Comparison of ENCODE assay signal across 1 cellular context in genomic region chr6:20237677-20238460, GRCh38.
TF ChIP-seq lines count a peak whose summit lies in the region.

No MANE protein-coding gene starts in this region.

TF ChIP-seq in WTC11, 78 proteins besides CTCF, POLR2A, EP300 and RAD21 (continued from another document):
- TF ChIP-seq, protein P1, sequence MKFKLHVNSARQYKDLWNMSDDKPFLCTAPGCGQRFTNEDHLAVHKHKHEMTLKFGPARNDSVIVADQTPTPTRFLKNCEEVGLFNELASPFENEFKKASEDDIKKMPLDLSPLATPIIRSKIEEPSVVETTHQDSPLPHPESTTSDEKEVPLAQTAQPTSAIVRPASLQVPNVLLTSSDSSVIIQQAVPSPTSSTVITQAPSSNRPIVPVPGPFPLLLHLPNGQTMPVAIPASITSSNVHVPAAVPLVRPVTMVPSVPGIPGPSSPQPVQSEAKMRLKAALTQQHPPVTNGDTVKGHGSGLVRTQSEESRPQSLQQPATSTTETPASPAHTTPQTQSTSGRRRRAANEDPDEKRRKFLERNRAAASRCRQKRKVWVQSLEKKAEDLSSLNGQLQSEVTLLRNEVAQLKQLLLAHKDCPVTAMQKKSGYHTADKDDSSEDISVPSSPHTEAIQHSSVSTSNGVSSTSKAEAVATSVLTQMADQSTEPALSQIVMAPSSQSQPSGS (CRISPR knock-in tag; IDR thresholded peaks at IDR 0.05; ENCODE audit: borderline replicate concordance, low read depth) = no peak
- TF ChIP-seq CBFB (CRISPR knock-in tag; IDR thresholded peaks at IDR 0.05; ENCODE audit: low read depth) (no peak), TEAD1 (CRISPR knock-in tag; IDR thresholded peaks at IDR 0.05) (no peak), RELA (CRISPR knock-in tag; IDR thresholded peaks at IDR 0.05; ENCODE audit: borderline replicate concordance) (no peak), GRHL2 (CRISPR knock-in tag; IDR thresholded peaks at IDR 0.05; ENCODE audit: insufficient replicate concordance, severe bottlenecking) (no peak), ATF6 (CRISPR knock-in tag; IDR thresholded peaks at IDR 0.05) (no peak), SP1 (CRISPR knock-in tag; conservative IDR thresholded peaks at IDR 0.05) (no peak), ZMAT4 (CRISPR knock-in tag; IDR thresholded peaks at IDR 0.05) (no peak), MLX (CRISPR knock-in tag; IDR thresholded peaks at IDR 0.05) (no peak), ATF1 (CRISPR knock-in tag; IDR thresholded peaks at IDR 0.05) (no peak), NFATC4 (CRISPR knock-in tag; IDR thresholded peaks at IDR 0.05) (no peak), PRDM15 (CRISPR knock-in tag; IDR thresholded peaks at IDR 0.05) (no peak)
- TF ChIP-seq, protein P2, sequence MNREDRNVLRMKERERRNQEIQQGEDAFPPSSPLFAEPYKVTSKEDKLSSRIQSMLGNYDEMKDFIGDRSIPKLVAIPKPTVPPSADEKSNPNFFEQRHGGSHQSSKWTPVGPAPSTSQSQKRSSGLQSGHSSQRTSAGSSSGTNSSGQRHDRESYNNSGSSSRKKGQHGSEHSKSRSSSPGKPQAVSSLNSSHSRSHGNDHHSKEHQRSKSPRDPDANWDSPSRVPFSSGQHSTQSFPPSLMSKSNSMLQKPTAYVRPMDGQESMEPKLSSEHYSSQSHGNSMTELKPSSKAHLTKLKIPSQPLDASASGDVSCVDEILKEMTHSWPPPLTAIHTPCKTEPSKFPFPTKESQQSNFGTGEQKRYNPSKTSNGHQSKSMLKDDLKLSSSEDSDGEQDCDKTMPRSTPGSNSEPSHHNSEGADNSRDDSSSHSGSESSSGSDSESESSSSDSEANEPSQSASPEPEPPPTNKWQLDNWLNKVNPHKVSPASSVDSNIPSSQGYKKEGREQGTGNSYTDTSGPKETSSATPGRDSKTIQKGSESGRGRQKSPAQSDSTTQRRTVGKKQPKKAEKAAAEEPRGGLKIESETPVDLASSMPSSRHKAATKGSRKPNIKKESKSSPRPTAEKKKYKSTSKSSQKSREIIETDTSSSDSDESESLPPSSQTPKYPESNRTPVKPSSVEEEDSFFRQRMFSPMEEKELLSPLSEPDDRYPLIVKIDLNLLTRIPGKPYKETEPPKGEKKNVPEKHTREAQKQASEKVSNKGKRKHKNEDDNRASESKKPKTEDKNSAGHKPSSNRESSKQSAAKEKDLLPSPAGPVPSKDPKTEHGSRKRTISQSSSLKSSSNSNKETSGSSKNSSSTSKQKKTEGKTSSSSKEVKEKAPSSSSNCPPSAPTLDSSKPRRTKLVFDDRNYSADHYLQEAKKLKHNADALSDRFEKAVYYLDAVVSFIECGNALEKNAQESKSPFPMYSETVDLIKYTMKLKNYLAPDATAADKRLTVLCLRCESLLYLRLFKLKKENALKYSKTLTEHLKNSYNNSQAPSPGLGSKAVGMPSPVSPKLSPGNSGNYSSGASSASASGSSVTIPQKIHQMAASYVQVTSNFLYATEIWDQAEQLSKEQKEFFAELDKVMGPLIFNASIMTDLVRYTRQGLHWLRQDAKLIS (CRISPR knock-in tag; IDR thresholded peaks at IDR 0.05; ENCODE audit: borderline replicate concordance) = no peak
